15 cellular contexts compared by ENCODE assay signal in the genomic region with DNA sequence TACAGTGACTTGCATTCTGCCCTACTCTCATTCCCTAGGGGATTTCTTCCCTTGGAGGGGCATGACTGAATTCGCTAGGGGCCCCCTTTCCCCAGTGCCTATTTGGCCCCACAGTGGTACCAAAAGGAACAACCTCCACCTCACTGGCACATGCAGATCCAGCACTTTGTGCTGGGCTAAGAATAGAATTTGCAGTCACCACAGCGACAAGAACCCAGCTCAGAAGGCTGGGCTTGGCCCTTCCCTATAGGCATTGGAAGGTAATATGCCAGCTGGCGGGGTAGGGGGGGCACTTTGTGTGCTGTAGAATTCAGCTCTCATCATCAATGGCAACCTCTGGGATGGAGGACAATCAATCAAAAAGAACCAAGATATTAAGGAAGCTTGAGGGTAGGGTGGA.
"Had no signal": no experiment of that assay in that cellular context is flagged by ENCODE, and none has a peak within 500 bp of the region (broad histone marks: within the 10 kb centered on the region; RNA-seq: fewer than 3 reads in every experiment).

No MANE protein-coding gene starts in this region.

- H3K9me3 ChIP-seq: ascending aorta, stomach, thoracic aorta had no signal

- H3K4me3 Mint-ChIP-seq: naive thymus-derived CD4-positive, alpha-beta T cell had no signal

- DNase-seq: activated CD4-positive, alpha-beta T cell treated with anti-CD3 and anti-CD28 coated beads, Interleukin-2, amount 50 U/mL, for 1 hour; activated gamma-delta T cell treated with Interleukin-2 at 50 U/mL for 16 hours; activated T-cell treated with anti-CD3 and anti-CD28 coated beads, Interleukin-2, amount 50 U/mL, for 1 hour; foreskin melanocyte; kidney glomerular epithelial cell; midbrain; naive thymus-derived CD4-positive, alpha-beta T cell; stimulated activated CD4-positive, alpha-beta T cell treated with anti-CD3 and anti-CD28 coated beads, Interleukin-2, amount 100 ng/mL, for 48 hours; stomach; T-helper 2 cell had no signal

- ATAC-seq: naive thymus-derived CD4-positive, alpha-beta T cell; sciatic nerve had no signal

- H3K27me3 ChIP-seq: ascending aorta, hepatocyte, stomach had no signal

- H3K27ac ChIP-seq: ascending aorta, hepatocyte, stomach, thoracic aorta had no signal

- H3K27me3 Mint-ChIP-seq: naive thymus-derived CD4-positive, alpha-beta T cell had no signal

- H3K4me1 ChIP-seq: ascending aorta had no signal

- H3K4me3 ChIP-seq: ascending aorta, hepatocyte, lung, stomach, thoracic aorta had no signal

- H3K9me3 Mint-ChIP-seq: naive thymus-derived CD4-positive, alpha-beta T cell had no signal
